ENCODE assay signal across 9 cellular contexts in the genomic region with DNA sequence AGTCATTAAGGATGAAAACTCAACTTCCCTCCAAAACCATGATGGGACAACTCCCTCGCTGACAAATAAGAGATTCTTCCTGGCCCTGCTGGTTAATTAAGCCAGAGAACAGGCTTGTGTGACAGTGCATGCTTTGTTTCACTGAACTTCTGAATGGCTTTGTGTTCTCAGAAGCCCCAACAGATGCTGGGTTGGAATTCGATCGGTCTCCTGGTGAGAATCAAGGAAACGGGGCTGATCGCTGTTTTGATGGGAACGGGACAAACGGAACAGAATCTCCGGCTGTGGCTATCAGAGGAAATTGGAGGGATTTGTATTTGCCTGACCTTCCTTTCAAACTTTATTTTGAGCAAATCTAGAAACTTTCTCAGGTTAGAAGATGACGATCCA. TPM values are rescaled to one million over a fixed set of nuclear protein-coding genes. Genes with fewer than 3 reads are reported as not detected.
DNase-seq lines count a peak whose midpoint lies in the region; ATAC-seq and TF ChIP-seq lines count a peak whose summit lies in the region.
"Had no signal": no experiment of that assay in that cellular context is flagged by ENCODE, and none has a peak within 500 bp of the region (broad histone marks: within the 10 kb centered on the region; RNA-seq: fewer than 3 reads in every experiment).

No MANE protein-coding gene starts in this region.

- CTCF ChIA-PET in activated CD4-positive, alpha-beta T cell treated with anti-CD3 and anti-CD28 coated beads for 36 hours (lab: Charles Lee), result no interaction called here

- H3K9me3 ChIP-seq in transverse colon, result no peaks in the 10 kb centered on the region

- no peaks in the 10 kb centered on the region for H3K27me3 Mint-ChIP-seq in activated CD4-positive, alpha-beta T cell treated with anti-CD3 and anti-CD28 coated beads for 36 hours

- no peak for TF ChIP-seq EP300 in transverse colon (IDR thresholded peaks at IDR 0.05; ENCODE audit: low read depth)

- no peak for ATAC-seq in activated CD4-positive, alpha-beta T cell treated with anti-CD3 and anti-CD28 coated beads for 36 hours

- intact Hi-C loops in activated CD4-positive, alpha-beta T cell treated with anti-CD3 and anti-CD28 coated beads for 36 hours (cut with DNase I, micrococcal nuclease), result no loop called here
- intact Hi-C loops in transverse colon (cut with DNase I; ENCODE audit: low total_unique reads), result no loop called here

- no peak for DNase-seq in activated CD4-positive, alpha-beta T cell treated with anti-CD3 and anti-CD28 coated beads for 36 hours
- no peak for DNase-seq in activated CD4-positive, alpha-beta T cell treated with anti-CD3 and anti-CD28 coated beads for 48 hours
- DNase-seq in dermis blood vessel endothelial cell, result peak; percentile 78
- peak; percentile 81 for DNase-seq in midbrain (lab: John Stamatoyannopoulos, UW)
- no peak for DNase-seq in transverse colon
- no peak for DNase-seq in activated CD8-positive, alpha-beta memory T cell treated with anti-CD3 and anti-CD28 coated beads, Interleukin-2, amount 50 U/mL, for 48 hours
- no peak for DNase-seq in DMS114 treated with DMSO at 0.1 percent for 48 hours (lab: John Stamatoyannopoulos, UW; ENCODE audit: unreplicated experiment)
- no peak for DNase-seq in stimulated activated CD4-positive, alpha-beta T cell treated with anti-CD3 and anti-CD28 coated beads, Interleukin-4, amount 100 ng/mL, for 4 hours
- DNase-seq: SHP77 had no signal

- peaks cover 35% of the 10 kb centered on the region for H3K36me3 Mint-ChIP-seq in activated CD4-positive, alpha-beta T cell treated with anti-CD3 and anti-CD28 coated beads for 36 hours (ENCODE audit: low read depth)

- no peak overlapping the region for H3K4me3 Mint-ChIP-seq in activated CD4-positive, alpha-beta T cell treated with anti-CD3 and anti-CD28 coated beads for 36 hours

- TF ChIP-seq POLR2A in transverse colon (IDR thresholded peaks at IDR 0.05), result no peak

- peak overlapping the region; percentile 72 to 84 (median 80) for H3K27ac ChIP-seq in transverse colon

- H3K9me3 Mint-ChIP-seq in activated CD4-positive, alpha-beta T cell treated with anti-CD3 and anti-CD28 coated beads for 36 hours (ENCODE audit: low read depth), result no peaks in the 10 kb centered on the region

- H3K4me3 ChIP-seq in transverse colon, result no peak overlapping the region

- no peak for TF ChIP-seq CTCF in transverse colon (IDR thresholded peaks at IDR 0.05)

- POLR2A ChIA-PET in activated CD4-positive, alpha-beta T cell treated with anti-CD3 and anti-CD28 coated beads for 36 hours (lab: Charles Lee), result no interaction called here

- peaks cover 0 to 13% (median 3%) of the 10 kb centered on the region in 4 donors for H3K36me3 ChIP-seq in transverse colon

- H3K27me3 ChIP-seq in transverse colon, result no peaks in the 10 kb centered on the region

- peaks cover 18% of the 10 kb centered on the region for H3K4me1 Mint-ChIP-seq in activated CD4-positive, alpha-beta T cell treated with anti-CD3 and anti-CD28 coated beads for 36 hours

- peak overlapping the region; percentile 29 for H3K27ac Mint-ChIP-seq in activated CD4-positive, alpha-beta T cell treated with anti-CD3 and anti-CD28 coated beads for 36 hours

- in situ Hi-C loops in transverse colon (cut with MboI; ENCODE audit: low pct_ligation_motif_present in 1 of 4, low pct_unique_long_range_greater_than_20kb in 1 of 4, low sequenced_read_pairs in 3 of 4), result no loop called here

- 42 to 48% methylated on average over 4 to 9 of the region's 9 CpGs for WGBS in transverse colon (ENCODE audit: low coverage in 1 of 2), 2 donors

- H3K4me1 ChIP-seq in transverse colon, result peaks cover 44 to 53% (median 50%) of the 10 kb centered on the region in 4 donors

RNA-seq across cellular contexts. Expression of a gene that starts 43.8 kb away (rescaled TPM):
- total RNA-seq in activated CD4-positive, alpha-beta T cell treated with anti-CD3 and anti-CD28 coated beads for 36 hours, result 10 to 100 TPM; 18.5 to 21.0 TPM
- total RNA-seq in dermis blood vessel endothelial cell, result 426 and 735 TPM in 2 replicates
- total RNA-seq in transverse colon, result 10 to 100 TPM in 2 of 4 donors, 1 to 10 TPM in 2; 6.2 to 18.3 (median 10.7) TPM

Comparison
In these comparisons a context has a peak if more than half of its experiments do, and no peak if none do; other contexts are left out.
1. DNase-seq: peak in dermis blood vessel endothelial cell (single experiment) and midbrain (single experiment); none in activated CD4-positive, alpha-beta T cell treated with anti-CD3 and anti-CD28 coated beads for 36 hours (single experiment), activated CD4-positive, alpha-beta T cell treated with anti-CD3 and anti-CD28 coated beads for 48 hours (single experiment), transverse colon (single experiment), activated CD8-positive, alpha-beta memory T cell treated with anti-CD3 and anti-CD28 coated beads, Interleukin-2, amount 50 U/mL, for 48 hours (single experiment), DMS114 treated with DMSO at 0.1 percent for 48 hours (single experiment) and stimulated activated CD4-positive, alpha-beta T cell treated with anti-CD3 and anti-CD28 coated beads, Interleukin-4, amount 100 ng/mL, for 4 hours (0 of 2).
2. RNA of a gene that starts 43.8 kb away (total RNA-seq): 426 to 735 TPM in dermis blood vessel endothelial cell; 18.5 to 21.0 TPM in activated CD4-positive, alpha-beta T cell treated with anti-CD3 and anti-CD28 coated beads for 36 hours and 6.2 to 18.3 TPM in transverse colon; every median in the first group is over 10 times any median in the second.